ENCODE assay signal across 21 cellular contexts in genomic region chr6:145315982-145316600, GRCh38.
"Had no signal": no experiment of that assay in that cellular context is flagged by ENCODE, and none has a peak within 500 bp of the region (broad histone marks: within the 10 kb centered on the region; RNA-seq: fewer than 3 reads in every experiment).

No MANE protein-coding gene starts in this region.

- H3K9me3 Mint-ChIP-seq: T-helper 1 cell treated with Interleukin-12 subunit alpha and Interleukin-12 subunit beta and Interleukin-4 antibody, amounts not matched to agents 30 μg/mL and 1 μg/mL, for 36 hours had no signal

- H3K9me3 ChIP-seq: sigmoid colon, thoracic aorta had no signal

- H3K4me1 ChIP-seq: foreskin keratinocyte, sigmoid colon had no signal

- H3K4me3 Mint-ChIP-seq: activated B cell treated with CpG ODN at 0.5 μM for 24 hours; activated CD8-positive, alpha-beta T cell treated with anti-CD3 and anti-CD28 coated beads, Interleukin-2, amount 10 ng/mL, durations not matched to agents 7 days and 5 days; activated naive CD8-positive, alpha-beta T cell; activated T-cell treated with anti-CD3 and anti-CD28 coated beads, Interleukin-2, amount 50 U/mL, for 72 hours; brain; central memory CD8-positive, alpha-beta T cell; stimulated activated effector memory CD8-positive, alpha-beta T cell treated with anti-CD3 and anti-CD28 coated beads, Interleukin-12 subunit alpha, Interleukin-12 subunit beta, amount 100 ng/mL, for 72 hours; T-helper 1 cell treated with Interleukin-12 subunit alpha and Interleukin-12 subunit beta and Interleukin-4 antibody, amounts not matched to agents 30 μg/mL and 1 μg/mL, for 36 hours had no signal

- H3K4me1 Mint-ChIP-seq: activated B cell treated with CpG ODN at 0.5 μM for 24 hours; central memory CD8-positive, alpha-beta T cell; stimulated activated effector memory CD8-positive, alpha-beta T cell treated with anti-CD3 and anti-CD28 coated beads, Interleukin-12 subunit alpha, Interleukin-12 subunit beta, amount 100 ng/mL, for 72 hours had no signal

- H3K27ac ChIP-seq: foreskin keratinocyte, sigmoid colon, thoracic aorta had no signal

- H3K27me3 Mint-ChIP-seq: activated B cell treated with CpG ODN at 0.5 μM for 24 hours; activated naive CD8-positive, alpha-beta T cell had no signal

- DNase-seq: activated B cell treated with CpG ODN at 0.5 μM for 24 hours; activated CD4-positive, alpha-beta T cell treated with anti-CD3 and anti-CD28 coated beads for 48 hours; activated CD8-positive, alpha-beta memory T cell treated with anti-CD3 and anti-CD28 coated beads, Interleukin-2, amount 50 U/mL, for 4 hours; activated CD8-positive, alpha-beta T cell treated with anti-CD3 and anti-CD28 coated beads, Interleukin-2, amount 10 ng/mL, durations not matched to agents 7 days and 5 days; activated gamma-delta T cell; activated T-cell treated with anti-CD3 and anti-CD28 coated beads, Interleukin-2, amount 50 U/mL, for 72 hours; amygdala; cortex of kidney; effector CD8-positive, alpha-beta T cell; foreskin keratinocyte; glutamatergic neuron; hypothalamus; sigmoid colon; stimulated activated CD4-positive, alpha-beta T cell treated with anti-CD3 and anti-CD28 coated beads, Interleukin-12 subunit alpha, Interleukin-12 subunit beta, amount 100 ng/mL, for 4 hours; stimulated activated CD4-positive, alpha-beta T cell treated with anti-CD3 and anti-CD28 coated beads, Interleukin-2, amount 100 ng/mL, for 24 hours had no signal

- ATAC-seq: activated CD8-positive, alpha-beta T cell treated with anti-CD3 and anti-CD28 coated beads, Interleukin-2, amount 10 ng/mL, durations not matched to agents 7 days and 5 days; activated T-cell treated with anti-CD3 and anti-CD28 coated beads, Interleukin-2, amount 50 U/mL, for 72 hours; foreskin keratinocyte; stimulated activated effector memory CD8-positive, alpha-beta T cell treated with anti-CD3 and anti-CD28 coated beads, Interleukin-12 subunit alpha, Interleukin-12 subunit beta, amount 100 ng/mL, for 72 hours had no signal

- H3K4me3 ChIP-seq: sigmoid colon, thoracic aorta had no signal

- H3K36me3 ChIP-seq: sigmoid colon, thoracic aorta had no signal

- H3K27ac Mint-ChIP-seq: activated B cell treated with CpG ODN at 0.5 μM for 24 hours; activated CD8-positive, alpha-beta T cell treated with anti-CD3 and anti-CD28 coated beads, Interleukin-2, amount 10 ng/mL, durations not matched to agents 7 days and 5 days; activated naive CD8-positive, alpha-beta T cell; activated T-cell treated with anti-CD3 and anti-CD28 coated beads, Interleukin-2, amount 50 U/mL, for 72 hours; stimulated activated effector memory CD8-positive, alpha-beta T cell treated with anti-CD3 and anti-CD28 coated beads, Interleukin-12 subunit alpha, Interleukin-12 subunit beta, amount 100 ng/mL, for 72 hours; T-helper 1 cell treated with Interleukin-12 subunit alpha and Interleukin-12 subunit beta and Interleukin-4 antibody, amounts not matched to agents 30 μg/mL and 1 μg/mL, for 36 hours had no signal

- H3K27me3 ChIP-seq: foreskin keratinocyte, sigmoid colon had no signal

- H3K36me3 Mint-ChIP-seq: activated naive CD8-positive, alpha-beta T cell; brain; stimulated activated effector memory CD8-positive, alpha-beta T cell treated with anti-CD3 and anti-CD28 coated beads, Interleukin-12 subunit alpha, Interleukin-12 subunit beta, amount 100 ng/mL, for 72 hours had no signal
